In the genomic region with DNA sequence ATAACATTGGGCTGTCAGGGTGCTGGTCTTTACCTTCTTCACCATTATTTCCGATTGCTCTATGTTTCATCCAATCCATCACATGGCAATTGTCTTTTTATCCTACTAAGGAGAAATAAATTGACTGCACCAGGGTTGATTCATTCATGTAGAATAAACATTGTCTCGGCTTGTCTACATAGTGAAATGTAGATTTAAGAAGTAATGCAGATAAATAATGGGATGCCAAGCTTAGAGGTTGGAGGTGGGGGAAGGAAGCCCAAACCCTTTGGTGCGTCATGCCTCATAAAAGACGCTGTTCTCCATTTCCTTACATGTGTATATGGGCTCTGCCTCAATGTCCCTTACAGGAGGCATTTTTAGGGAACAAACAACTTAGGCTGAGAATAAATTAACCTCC, we compare ENCODE assay signal across 32 cellular contexts.
"Had no signal": no experiment of that assay in that cellular context is flagged by ENCODE, and none has a peak within 500 bp of the region (broad histone marks: within the 10 kb centered on the region; RNA-seq: fewer than 3 reads in every experiment).

No MANE protein-coding gene starts in this region.

- H3K9me3 ChIP-seq: adrenal gland, body of pancreas, breast epithelium had no signal

- H3K36me3 ChIP-seq: adrenal gland, brain microvascular endothelial cell, breast epithelium, cardiac muscle cell had no signal

- H3K27me3 ChIP-seq: adrenal gland, body of pancreas, brain microvascular endothelial cell, breast epithelium had no signal

- H3K4me3 ChIP-seq: adrenal gland, body of pancreas, breast epithelium, cardiac muscle cell had no signal

- DNase-seq: activated B cell treated with CpG ODN at 0.5 μM for 24 hours; activated CD4-positive, alpha-beta memory T cell treated with anti-CD3 and anti-CD28 coated beads for 36 hours; activated CD4-positive, alpha-beta T cell treated with anti-CD3 and anti-CD28 coated beads for 4 hours; activated CD4-positive, alpha-beta T cell treated with anti-CD3 and anti-CD28 coated beads, Interleukin-2, amount 10 ng/mL, durations not matched to agents 24 days and 14 days; activated CD4-positive, alpha-beta T cell treated with anti-CD3 and anti-CD28 coated beads, Interleukin-2, amount 50 U/mL, for 1 hour; activated CD4-positive, alpha-beta T cell treated with anti-CD3 and anti-CD28 coated beads, Interleukin-2, amount 50 U/mL, for 4 hours; activated CD4-positive, CD25-positive, alpha-beta regulatory T cell treated with anti-CD3 and anti-CD28 coated beads, Interleukin-2, amount 50 U/mL, for 72 hours; activated CD8-positive, alpha-beta memory T cell treated with anti-CD3 and anti-CD28 coated beads, Interleukin-2, amount 50 U/mL, for 4 hours; activated CD8-positive, alpha-beta T cell treated with anti-CD3 and anti-CD28 coated beads for 36 hours; activated effector memory CD4-positive, alpha-beta T cell treated with anti-CD3 and anti-CD28 coated beads, Interleukin-2, amount 50 U/mL, for 16 hours; activated gamma-delta T cell treated with Interleukin-2 at 50 U/mL for 16 hours; activated naive CD4-positive, alpha-beta T cell; activated naive CD4-positive, alpha-beta T cell treated with anti-CD3 and anti-CD28 coated beads for 36 hours; activated naive CD4-positive, alpha-beta T cell treated with anti-CD3 and anti-CD28 coated beads, Interleukin-2, amount 50 U/mL, for 16 hours; activated naive CD8-positive, alpha-beta T cell treated with anti-CD3 and anti-CD28 coated beads for 36 hours; activated T-cell treated with anti-CD3 and anti-CD28 coated beads for 4 hours; activated T-cell treated with anti-CD3 and anti-CD28 coated beads, Interleukin-2, amount 50 U/mL, for 1 hour; activated T-cell treated with anti-CD3 and anti-CD28 coated beads, Interleukin-2, amount 50 U/mL, for 4 hours; activated T-cell treated with anti-CD3 and anti-CD28 coated beads, Interleukin-2, amount 50 U/mL, for 72 hours; amniotic stem cell; aorta; body of pancreas; brain microvascular endothelial cell; cerebellar nuclear complex; T-helper 2 cell; T-helper 9 cell had no signal

- H3K4me1 ChIP-seq: adrenal gland, body of pancreas, breast epithelium had no signal

- H3K27ac ChIP-seq: body of pancreas, brain microvascular endothelial cell, cardiac muscle cell, VCaP had no signal

- ATAC-seq: activated CD8-positive, alpha-beta T cell treated with anti-CD3 and anti-CD28 coated beads for 36 hours; activated naive CD4-positive, alpha-beta T cell treated with anti-CD3 and anti-CD28 coated beads, Interleukin-2, amount 50 U/mL, for 72 hours; activated T-cell treated with anti-CD3 and anti-CD28 coated beads, Interleukin-2, amount 50 U/mL, for 4 hours; activated T-cell treated with anti-CD3 and anti-CD28 coated beads, Interleukin-2, amount 50 U/mL, for 72 hours; activated T-helper 17 cell treated with anti-CD3 and anti-CD28 coated beads, Interleukin-2, amount 50 U/mL, for 72 hours; body of pancreas had no signal
